In the genomic region with DNA sequence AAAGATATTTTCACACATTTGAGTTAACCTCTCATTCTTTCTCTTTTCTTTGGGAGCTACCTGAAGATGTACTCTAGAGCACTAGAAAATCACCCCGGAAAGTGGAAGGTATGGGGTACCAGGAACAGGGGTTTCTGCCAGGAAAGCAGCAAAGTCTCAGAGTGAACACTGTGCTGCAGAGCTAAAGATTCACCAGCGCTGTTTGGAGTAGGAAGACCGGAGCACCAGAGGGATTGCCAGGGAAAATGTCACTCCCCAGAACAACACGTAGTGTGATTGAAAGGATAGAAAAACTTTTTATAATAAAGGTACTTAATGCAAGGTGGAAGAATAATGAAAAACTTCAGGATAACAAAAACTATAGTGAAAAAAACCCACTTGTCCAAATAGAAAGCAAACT, we compare ENCODE assay signal across 24 cellular contexts.
"Had no signal": no experiment of that assay in that cellular context is flagged by ENCODE, and none has a peak within 500 bp of the region (broad histone marks: within the 10 kb centered on the region; RNA-seq: fewer than 3 reads in every experiment).

No MANE protein-coding gene starts in this region.

- H3K79me2 ChIP-seq: parathyroid adenoma had no signal

- ATAC-seq: psoas muscle; right cardiac atrium; right lobe of liver; stimulated activated effector memory CD8-positive, alpha-beta T cell treated with anti-CD3 and anti-CD28 coated beads, Interleukin-12 subunit alpha, Interleukin-12 subunit beta, amount 100 ng/mL, for 72 hours; stimulated activated naive B cell treated with anti-CD40 and anti-IgM and Interleukin-4, amounts not matched to agents 10 μg/mL and 1 μg/mL and 100 μg/mL, for 72 hours had no signal

- H3K27me3 ChIP-seq: neural progenitor cell, ovary, right lobe of liver, sigmoid colon, stomach, thyroid gland, tibial nerve, upper lobe of left lung, vagina had no signal

- DNase-seq: occipital lobe; ovary; posterior cingulate gyrus; psoas muscle; right cardiac atrium; right lobe of liver; sigmoid colon; small intestine; stimulated activated CD4-positive, alpha-beta T cell treated with anti-CD3 and anti-CD28 coated beads, Interleukin-15, amount 100 ng/mL, for 24 hours; stimulated activated CD4-positive, alpha-beta T cell treated with anti-CD3 and anti-CD28 coated beads, Interleukin-2, amount 100 ng/mL, for 24 hours; stimulated activated CD4-positive, alpha-beta T cell treated with anti-CD3 and anti-CD28 coated beads, Interleukin-2, amount 100 ng/mL, for 48 hours; stimulated activated CD4-positive, alpha-beta T cell treated with anti-CD3 and anti-CD28 coated beads, Interleukin-4, amount 100 ng/mL, for 24 hours; stimulated activated naive B cell treated with anti-CD40 and anti-IgM and Interleukin-4, amounts not matched to agents 10 μg/mL and 1 μg/mL and 100 μg/mL, for 72 hours; stimulated activated naive CD4-positive, alpha-beta T cell treated with Interleukin-2 at 50 U/mL for 16 hours; stomach; thyroid gland; trophoblast cell; upper lobe of left lung had no signal

- H3K9ac ChIP-seq: neural progenitor cell, parathyroid adenoma had no signal

- H3K4me3 ChIP-seq: ovary, psoas muscle, right lobe of liver, sigmoid colon, stomach, thoracic aorta, thyroid gland, tibial nerve, upper lobe of left lung, vagina had no signal

- H3K36me3 ChIP-seq: neural progenitor cell, ovary, right lobe of liver, sigmoid colon, stomach, thoracic aorta, thyroid gland, tibial nerve, upper lobe of left lung, vagina had no signal

- H2AFZ ChIP-seq: parathyroid adenoma had no signal

- H3K9me3 ChIP-seq: ovary, psoas muscle, right lobe of liver, thoracic aorta, thyroid gland, upper lobe of left lung, vagina had no signal

- H3K27ac ChIP-seq: neural progenitor cell, ovary, parathyroid adenoma, psoas muscle, right lobe of liver, sigmoid colon, stomach, thoracic aorta, thyroid gland, tibial nerve, upper lobe of left lung, vagina had no signal

- H3K4me1 ChIP-seq: parathyroid adenoma, psoas muscle, right lobe of liver, sigmoid colon, tibial nerve, upper lobe of left lung, vagina had no signal
